12 cellular contexts compared by ENCODE assay signal in genomic region chr9:5326893-5327548, GRCh38. TPM values are rescaled to one million over a fixed set of nuclear protein-coding genes. Genes with fewer than 3 reads are reported as not detected.
DNase-seq lines count a peak whose midpoint lies in the region; ATAC-seq and TF ChIP-seq lines count a peak whose summit lies in the region.
"Had no signal": no experiment of that assay in that cellular context is flagged by ENCODE, and none has a peak within 500 bp of the region (broad histone marks: within the 10 kb centered on the region; RNA-seq: fewer than 3 reads in every experiment).

No MANE protein-coding gene starts in this region.

- no peak overlapping the region for H2AK5ac ChIP-seq in H9 (ENCODE audit: insufficient read length, low read length)

- H3K27ac ChIP-seq in H9 (ENCODE audit: insufficient read length, low read depth, low read length) (no peak overlapping the region), lower lobe of right lung (no peak overlapping the region), breast epithelium (no peak overlapping the region)

- DNase-seq in H9 (peak; percentile 92), NCI-H510A treated with DMSO at 0.1 percent for 48 hours (lab: John Stamatoyannopoulos, UW) (peak; percentile 59), lower lobe of right lung (peak; percentile 78), breast epithelium (ENCODE audit: low spot score in 2 of 2) (no peak), NCI-H526 treated with DMSO at 0.1 percent for 48 hours (lab: John Stamatoyannopoulos, UW) (no peak), GM10248 (ENCODE audit: extremely low spot score) (no peak), NOMO-1 treated with dmso at 0.1 percent for 144 hours (lab: John Stamatoyannopoulos, UW; ENCODE audit: unreplicated experiment) (no peak)
- DNase-seq in activated naive CD8-positive, alpha-beta T cell treated with anti-CD3 and anti-CD28 coated beads, Interleukin-2, amount 50 U/mL, for 24 hours: peak; percentile 7
- DNase-seq: erythroblast; GDM1; stimulated activated CD4-positive, alpha-beta T cell treated with anti-CD3 and anti-CD28 coated beads, Interleukin-12 subunit alpha, Interleukin-12 subunit beta, amount 100 ng/mL, for 4 hours had no signal

- H3K4me3 Mint-ChIP-seq in H9: peak overlapping the region; percentile 31 to 32; a peak in 2 of 5 replicates
- H3K4me3 Mint-ChIP-seq in activated naive CD8-positive, alpha-beta T cell treated with anti-CD3 and anti-CD28 coated beads, Interleukin-2, amount 50 U/mL, for 24 hours: no peak overlapping the region
- H3K4me3 Mint-ChIP-seq: memory B cell had no signal

- H3K36me3 ChIP-seq in lower lobe of right lung: no peaks in the 10 kb centered on the region
- H3K36me3 ChIP-seq in breast epithelium: no peaks in the 10 kb centered on the region

- H3K9me3 Mint-ChIP-seq in H9: peaks cover 5 to 15% of the 10 kb centered on the region in 2 experiments; a peak in 4 of 5 replicates
- no peaks in the 10 kb centered on the region for H3K9me3 Mint-ChIP-seq in activated naive CD8-positive, alpha-beta T cell treated with anti-CD3 and anti-CD28 coated beads, Interleukin-2, amount 50 U/mL, for 24 hours
- H3K9me3 Mint-ChIP-seq: memory B cell had no signal

- intact Hi-C loops in lower lobe of right lung (cut with DNase I) (no loop called here), breast epithelium (cut with DNase I; ENCODE audit: low total_unique reads) (no loop called here)

- H2AFZ ChIP-seq in H9 (ENCODE audit: low read length): no peak overlapping the region

- H3K79me1 ChIP-seq in H9 (ENCODE audit: insufficient read depth, low read depth, low read length, poor library complexity, severe bottlenecking): no peaks in the 10 kb centered on the region

- H3K9ac ChIP-seq in H9 (ENCODE audit: extremely low read depth, insufficient read length, low read length): no peak overlapping the region

- POLR2A ChIA-PET in GM10248 (lab: Yijun Ruan, JAX): no interaction called here

- no peaks in the 10 kb centered on the region for H3K27me3 ChIP-seq in H9 (ENCODE audit: insufficient read depth, low read length)
- no peaks in the 10 kb centered on the region for H3K27me3 ChIP-seq in lower lobe of right lung (ENCODE audit: low read depth)
- H3K27me3 ChIP-seq in breast epithelium: no peaks in the 10 kb centered on the region

- no peak for TF ChIP-seq POLR2A in breast epithelium (IDR thresholded peaks at IDR 0.05)

- H3K23ac ChIP-seq in H9 (ENCODE audit: insufficient read length, low read depth, low read length): no peak overlapping the region

- peaks cover 10 to 21% (median 10%) of the 10 kb centered on the region in 3 experiments for H3K36me3 Mint-ChIP-seq in H9 (ENCODE audit: insufficient read depth in 1 of 3, low read depth in 3 of 3)
- peaks cover 13% of the 10 kb centered on the region for H3K36me3 Mint-ChIP-seq in activated naive CD8-positive, alpha-beta T cell treated with anti-CD3 and anti-CD28 coated beads, Interleukin-2, amount 50 U/mL, for 24 hours (ENCODE audit: low read depth)

- no peak overlapping the region for H4K8ac ChIP-seq in H9 (replicated peaks; ENCODE audit: insufficient read length, low read depth, low read length)

- no peak overlapping the region for H4K5ac ChIP-seq in H9 (ENCODE audit: insufficient read length, low read depth, low read length)

- H3K9me3 ChIP-seq in H9 (ENCODE audit: control insufficient read depth, low read depth, low read length) (no peaks in the 10 kb centered on the region), lower lobe of right lung (no peaks in the 10 kb centered on the region), breast epithelium (no peaks in the 10 kb centered on the region)

- no peak overlapping the region for H3K56ac ChIP-seq in H9 (ENCODE audit: insufficient read length, low read depth, low read length)

- peak overlapping the region; percentile 2; the same call in 1 of the 2 replicates for H3K14ac ChIP-seq in H9 (ENCODE audit: insufficient read depth, low read length)

- H3K27ac Mint-ChIP-seq in H9: peak overlapping the region in 1 of 3 experiments; percentile 74; a peak in 2 of 7 replicates
- no peak overlapping the region for H3K27ac Mint-ChIP-seq in activated naive CD8-positive, alpha-beta T cell treated with anti-CD3 and anti-CD28 coated beads, Interleukin-2, amount 50 U/mL, for 24 hours

- H3K4me1 ChIP-seq in H9 (ENCODE audit: insufficient read depth, low read length) (no peaks in the 10 kb centered on the region; the same call in 1 of the 2 replicates), lower lobe of right lung (no peaks in the 10 kb centered on the region), breast epithelium (no peaks in the 10 kb centered on the region)

- H3K27me3 Mint-ChIP-seq in H9 (ENCODE audit: low read depth): no peaks in the 10 kb centered on the region
- no peaks in the 10 kb centered on the region for H3K27me3 Mint-ChIP-seq in activated naive CD8-positive, alpha-beta T cell treated with anti-CD3 and anti-CD28 coated beads, Interleukin-2, amount 50 U/mL, for 24 hours
- H3K27me3 Mint-ChIP-seq: memory B cell had no signal

- no peak overlapping the region for H4K91ac ChIP-seq in H9 (ENCODE audit: insufficient read length, low read depth, low read length)

- H3K4me3 ChIP-seq in lower lobe of right lung (peak overlapping the region; percentile 21), breast epithelium (no peak overlapping the region)

- no peak overlapping the region for H2BK12ac ChIP-seq in H9 (ENCODE audit: insufficient read length, low read depth, low read length)

- peak overlapping the region; percentile 29 for H3K18ac ChIP-seq in H9 (ENCODE audit: insufficient read length, low read depth, low read length)

- H3K4me1 Mint-ChIP-seq in H9: peaks cover 21 to 33% of the 10 kb centered on the region in 2 experiments
- H3K4me1 Mint-ChIP-seq in activated naive CD8-positive, alpha-beta T cell treated with anti-CD3 and anti-CD28 coated beads, Interleukin-2, amount 50 U/mL, for 24 hours: peaks cover 4% of the 10 kb centered on the region
- H3K4me1 Mint-ChIP-seq: memory B cell had no signal

- TF ChIP-seq CTCF in H9 (conservative IDR thresholded peaks at IDR 0.05) (no peak), lower lobe of right lung (IDR thresholded peaks at IDR 0.05) (no peak), breast epithelium (IDR thresholded peaks at IDR 0.05) (no peak), GM10248 (IDR thresholded peaks at IDR 0.05; ENCODE audit: control extremely low read depth, extremely low read depth, low read depth, missing control alignments) (no peak)

- no CpG with 5 or more reads among the region's 10 CpGs for WGBS in H9 (ENCODE audit: extremely low coverage, insufficient read length, low lambda C conversion rate)

- no peak overlapping the region for H3T11ph ChIP-seq in H9 (ENCODE audit: low read length)

- H4K20me1 ChIP-seq in H9 (ENCODE audit: control insufficient read depth, insufficient read depth, insufficient read length): no peaks in the 10 kb centered on the region

- H2BK15ac ChIP-seq in H9 (ENCODE audit: low read depth, low read length): no peak overlapping the region

- CTCF ChIA-PET in GM10248 (lab: Yijun Ruan, JAX): interaction anchor here (1.2 kb wide), 1 partner anchor 22 kb away, joined by 3 read pairs; no protein-coding TSS in a partner anchor

- H3K4ac ChIP-seq in H9 (ENCODE audit: low read depth, low read length): no peak overlapping the region

- peak overlapping the region; percentile 1 for H3K4me2 ChIP-seq in H9 (ENCODE audit: insufficient read depth, insufficient read length, low read length)

- H2BK120ac ChIP-seq in H9 (ENCODE audit: low read depth, low read length, poor library complexity, severe bottlenecking): no peak overlapping the region

- no peak overlapping the region for H2BK20ac ChIP-seq in H9 (ENCODE audit: low read depth, low read length, poor library complexity, severe bottlenecking)

- no peaks in the 10 kb centered on the region for H3K23me2 ChIP-seq in H9 (ENCODE audit: insufficient read length, low read depth, low read length, poor library complexity, severe bottlenecking)

- no peak for ATAC-seq in activated naive CD8-positive, alpha-beta T cell treated with anti-CD3 and anti-CD28 coated beads, Interleukin-2, amount 50 U/mL, for 24 hours
- ATAC-seq in lower lobe of right lung: peak; percentile 77 to 84

- H2BK5ac ChIP-seq in H9 (ENCODE audit: insufficient read length, low read length): no peak overlapping the region

- H3K79me2 ChIP-seq in H9 (ENCODE audit: insufficient read depth, low read length): no peaks in the 10 kb centered on the region

RNA-seq across cellular contexts. Expression of gene RLN1, which starts 12.7 kb away (rescaled TPM):
- total RNA-seq in H9 (2021) (0.39 and 0.52 TPM in 2 replicates), lower lobe of right lung (not detected), breast epithelium (1 to 10 TPM in 2 of 3 donors, under 1 TPM in 1; 0.48 to 1.3 (median 1.2) TPM)

RNA-seq across cellular contexts. Expression of gene RLN2, which starts 22.5 kb away (rescaled TPM):
- 3.6 and 3.7 TPM in 2 replicates for total RNA-seq in H9 (2021)
- total RNA-seq in lower lobe of right lung: 1.3 TPM
- 1 to 10 TPM in 2 of 3 donors, not detected in 1; 1.6 to 6.9 TPM for total RNA-seq in breast epithelium

Comparison
In these comparisons a context has a peak if more than half of its experiments do, and no peak if none do; other contexts are left out.
1. DNase-seq: peak in H9 (single experiment), NCI-H510A treated with DMSO at 0.1 percent for 48 hours (single experiment), activated naive CD8-positive, alpha-beta T cell treated with anti-CD3 and anti-CD28 coated beads, Interleukin-2, amount 50 U/mL, for 24 hours (single experiment) and lower lobe of right lung (single experiment); none in breast epithelium (0 of 2), NCI-H526 treated with DMSO at 0.1 percent for 48 hours (single experiment), GM10248 (single experiment) and NOMO-1 treated with dmso at 0.1 percent for 144 hours (single experiment).